17 cellular contexts compared by ENCODE assay signal in genomic region chr17:6711081-6711674, GRCh38. TPM values are rescaled to one million over a fixed set of nuclear protein-coding genes. Genes with fewer than 3 reads are reported as not detected.
DNase-seq lines count a peak whose midpoint lies in the region; ATAC-seq, FAIRE-seq and TF ChIP-seq lines count a peak whose summit lies in the region.
"Had no signal": no experiment of that assay in that cellular context is flagged by ENCODE, and none has a peak within 500 bp of the region (broad histone marks: within the 10 kb centered on the region; RNA-seq: fewer than 3 reads in every experiment).

No MANE protein-coding gene starts in this region.

- H3K4me3 ChIP-seq in neutrophil (ENCODE audit: low read depth in 1 of 2, low read length in 1 of 2), result no peak overlapping the region
- H3K4me3 ChIP-seq: BLaER1, left lung, thoracic aorta had no signal

- DNase-seq in HTR-8/SVneo (ENCODE audit: insufficient read length, low spot score) (no peak), amygdala (lab: John Stamatoyannopoulos, UW) (peak in 31 of 56 donors; percentile 1 to 55 (median 17)), glutamatergic neuron (no peak), putamen (ENCODE audit: low spot score) (no peak), NCI-H1436 treated with DMSO at 0.1 percent for 48 hours (lab: John Stamatoyannopoulos, UW) (no peak)
- DNase-seq: activated CD4-positive, CD25-positive, alpha-beta regulatory T cell; DMS153; left lung; natural killer cell; right cardiac atrium had no signal

- TF ChIP-seq CTCF in glutamatergic neuron (IDR thresholded peaks at IDR 0.05; ENCODE audit: partially characterized antibody, unreplicated experiment), result no peak
- TF ChIP-seq CTCF in neutrophil (IDR thresholded peaks at IDR 0.05), result no peak

- H3K4me1 ChIP-seq in neutrophil (ENCODE audit: control insufficient read depth in 1 of 2, insufficient read depth in 1 of 2, low read depth in 1 of 2, low read length in 1 of 2), result peaks cover 19 to 26% of the 10 kb centered on the region in 2 experiments

- H3K27ac ChIP-seq in neutrophil, result peak overlapping the region; percentile 50
- H3K27ac ChIP-seq: BLaER1, left lung, thoracic aorta had no signal

- ATAC-seq in HG03442 (IDR thresholded peaks at IDR 0.05; ENCODE audit: unreplicated experiment) (no peak), HG02970 (IDR thresholded peaks at IDR 0.05; ENCODE audit: low FRiP score, unreplicated experiment) (no peak)
- ATAC-seq: natural killer cell had no signal

- H3K9me3 Mint-ChIP-seq in glutamatergic neuron (ENCODE audit: unreplicated experiment), result peaks cover 8% of the 10 kb centered on the region
- H3K9me3 Mint-ChIP-seq: natural killer cell had no signal

- peak overlapping the region; percentile 4 for H3K4me3 Mint-ChIP-seq in glutamatergic neuron (ENCODE audit: unreplicated experiment)
- H3K4me3 Mint-ChIP-seq: natural killer cell had no signal

- H3K27ac Mint-ChIP-seq in glutamatergic neuron (ENCODE audit: unreplicated experiment), result no peak overlapping the region
- H3K27ac Mint-ChIP-seq: natural killer cell had no signal

- peaks cover 94% of the 10 kb centered on the region for H3K27me3 ChIP-seq in neutrophil

- FAIRE-seq in HTR-8/SVneo (lab: Jason Lieb, UNC), result peak; percentile 90
- FAIRE-seq: GM18507 had no signal

- no peaks in the 10 kb centered on the region for H3K4me1 Mint-ChIP-seq in glutamatergic neuron (ENCODE audit: low read depth, unreplicated experiment)

- peaks cover 5% of the 10 kb centered on the region for H3K36me3 Mint-ChIP-seq in glutamatergic neuron (ENCODE audit: unreplicated experiment)
- H3K36me3 Mint-ChIP-seq: natural killer cell had no signal

- H3K9me3 ChIP-seq in neutrophil, result no peaks in the 10 kb centered on the region
- H3K9me3 ChIP-seq: left lung had no signal

- H3K27me3 Mint-ChIP-seq in glutamatergic neuron (ENCODE audit: unreplicated experiment), result peaks cover 22% of the 10 kb centered on the region

- no peaks in the 10 kb centered on the region for H3K36me3 ChIP-seq in neutrophil
- H3K36me3 ChIP-seq: BLaER1, left lung, thoracic aorta had no signal

RNA-seq across cellular contexts. Expression of gene SLC13A5, which starts 2.0 kb away (rescaled TPM):
- not detected for total RNA-seq in glutamatergic neuron (ENCODE audit: unreplicated experiment)
- total RNA-seq: M059J, natural killer cell, right cardiac atrium, thoracic aorta had no signal

RNA-seq across cellular contexts. Expression of gene XAF1, which starts 44.7 kb away (rescaled TPM):
- not detected for total RNA-seq in glutamatergic neuron (ENCODE audit: unreplicated experiment)

RNA-seq across cellular contexts. Expression of gene C17orf100, which starts 59.6 kb away (rescaled TPM):
- 4.6 TPM for total RNA-seq in glutamatergic neuron (ENCODE audit: unreplicated experiment)
- total RNA-seq: thoracic aorta had no signal

RNA-seq across cellular contexts. Expression of gene MED31, which starts 59.8 kb away (rescaled TPM):
- 12.7 TPM for total RNA-seq in glutamatergic neuron (ENCODE audit: unreplicated experiment)

Comparison
In these comparisons a context has a peak if more than half of its experiments do, and no peak if none do; other contexts are left out.
1. DNase-seq: peak in amygdala (31 of 56); none in HTR-8/SVneo (single experiment), glutamatergic neuron (single experiment), putamen (single experiment) and NCI-H1436 treated with DMSO at 0.1 percent for 48 hours (single experiment).